Comparison of ENCODE assay signal across 2 cellular contexts in the genomic region with DNA sequence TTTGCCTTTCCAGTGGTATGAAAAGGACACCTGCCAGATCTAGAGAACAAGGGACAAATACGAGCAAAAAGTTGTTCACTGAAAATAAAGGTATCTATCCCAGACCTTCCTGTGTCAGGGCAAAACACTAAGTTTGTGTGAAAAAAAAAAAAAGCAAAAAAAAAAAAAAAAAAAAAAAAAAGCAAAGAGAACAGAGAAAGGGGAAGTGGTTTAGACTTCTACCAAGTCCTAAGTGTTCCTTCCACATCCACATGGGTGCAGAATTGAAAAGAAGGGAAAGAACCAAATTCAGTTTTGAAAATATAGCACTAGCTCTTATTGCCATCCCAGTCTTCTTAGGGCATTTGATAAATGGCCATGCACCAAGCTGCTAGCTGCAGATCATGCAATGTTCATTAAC.
TF ChIP-seq lines count a peak whose summit lies in the region.

No MANE protein-coding gene starts in this region.

TF ChIP-seq in GM12891, 5 proteins besides CTCF, POLR2A, EP300 and RAD21 (continued from another document):
- TF ChIP-seq PAX5 (IDR thresholded peaks at IDR 0.05; ENCODE audit: insufficient read depth, low read length, severe bottlenecking) (no peak), POU2F2 (IDR thresholded peaks at IDR 0.05; ENCODE audit: low read depth, low read length) (no peak), POLR2AphosphoS5 (IDR thresholded peaks at IDR 0.05; ENCODE audit: low read depth, low read length) (no peak)

TF ChIP-seq in GM12878, 131 proteins besides CTCF, POLR2A, EP300 and RAD21 (continued from another document):
- no peak for TF ChIP-seq E4F1 (IDR thresholded peaks at IDR 0.05; ENCODE audit: borderline replicate concordance, partially characterized antibody)
- TF ChIP-seq EED (IDR thresholded peaks at IDR 0.05; ENCODE audit: low read depth): no peak
- peak; percentile 98 for TF ChIP-seq ZNF384 (IDR thresholded peaks at IDR 0.05; ENCODE audit: borderline replicate concordance, low read depth, low read length)
- TF ChIP-seq SPI1 (IDR thresholded peaks at IDR 0.05; ENCODE audit: borderline replicate concordance, insufficient read depth, low read depth, low read length): peak; percentile 88
- TF ChIP-seq IKZF2 (IDR thresholded peaks at IDR 0.05): 0 out of 4 replicates have a peak, but pooled peaks of 1 of the 2 experiments have one; percentile 33
TF ChIP-seq in GM12878: peak in this region for 4.
